ENCODE assay signal across 14 cellular contexts in the genomic region with DNA sequence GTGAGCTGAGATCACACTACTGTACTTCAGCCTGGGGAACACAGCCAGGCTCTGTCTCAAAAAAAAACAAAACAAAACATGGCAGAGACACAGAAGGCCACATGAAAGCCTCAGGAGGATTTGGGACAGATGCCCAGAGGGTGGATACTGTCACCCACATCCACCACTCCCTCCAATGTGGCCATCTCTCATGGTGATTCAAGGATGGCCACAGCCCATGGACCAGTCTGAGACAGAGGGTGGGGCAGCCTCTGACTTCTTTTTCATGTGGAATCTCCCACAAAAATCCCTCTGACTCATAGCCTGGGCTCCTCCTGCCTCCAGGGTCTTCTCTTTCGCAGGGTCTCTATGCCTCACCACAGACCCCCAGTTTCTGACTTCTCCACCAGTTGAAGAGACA. TPM values are rescaled to one million over a fixed set of nuclear protein-coding genes. Genes with fewer than 3 reads are reported as not detected.
A peak's percentile ranks its signal among the peaks of the same experiment; 100 is the strongest.
DNase-seq lines count a peak whose midpoint lies in the region; ATAC-seq, FAIRE-seq and TF ChIP-seq lines count a peak whose summit lies in the region.
"Had no signal": no experiment of that assay in that cellular context is flagged by ENCODE, and none has a peak within 500 bp of the region (broad histone marks: within the 10 kb centered on the region; RNA-seq: fewer than 3 reads in every experiment).

No MANE protein-coding gene starts in this region.

- no peak overlapping the region for H3K9ac ChIP-seq in astrocyte (ENCODE audit: low read length)

- no peaks in the 10 kb centered on the region for H3K9me3 ChIP-seq in astrocyte (ENCODE audit: insufficient read depth, low read depth, low read length)
- H3K9me3 ChIP-seq in CD8-positive, alpha-beta T cell (ENCODE audit: low read length): no peaks in the 10 kb centered on the region

- peaks cover 3% of the 10 kb centered on the region for H3K36me3 ChIP-seq in astrocyte (ENCODE audit: insufficient read depth, low read length)
- no peaks in the 10 kb centered on the region for H3K36me3 ChIP-seq in CD8-positive, alpha-beta T cell (ENCODE audit: insufficient read depth, low read length)

- CTCF ChIA-PET in CD8-positive, alpha-beta T cell (lab: Charles Lee): no interaction called here

- POLR2A ChIA-PET in CD8-positive, alpha-beta T cell (lab: Charles Lee): no interaction called here

- H3K36me3 Mint-ChIP-seq in astrocyte (ENCODE audit: low read depth, unreplicated experiment): peaks cover 17% of the 10 kb centered on the region
- H3K36me3 Mint-ChIP-seq in CD8-positive, alpha-beta T cell: no peaks in the 10 kb centered on the region
- H3K36me3 Mint-ChIP-seq: CD14-positive monocyte had no signal

- H3K27ac Mint-ChIP-seq in astrocyte (ENCODE audit: unreplicated experiment): no peak overlapping the region
- H3K27ac Mint-ChIP-seq in CD8-positive, alpha-beta T cell: no peak overlapping the region
- H3K27ac Mint-ChIP-seq: CD14-positive monocyte, T-helper 17 cell had no signal

- no peaks in the 10 kb centered on the region for H3K27me3 Mint-ChIP-seq in astrocyte (ENCODE audit: low read depth, unreplicated experiment)
- H3K27me3 Mint-ChIP-seq in CD8-positive, alpha-beta T cell (ENCODE audit: low read depth): no peaks in the 10 kb centered on the region
- H3K27me3 Mint-ChIP-seq: T-helper 17 cell had no signal

- H3K4me1 ChIP-seq in astrocyte (ENCODE audit: insufficient read depth, low read length): no peaks in the 10 kb centered on the region
- H3K4me1 ChIP-seq in CD8-positive, alpha-beta T cell (ENCODE audit: insufficient read depth, low read length): no peaks in the 10 kb centered on the region

- H3K4me1 Mint-ChIP-seq in astrocyte (ENCODE audit: low read depth, unreplicated experiment): peaks cover 4% of the 10 kb centered on the region
- no peaks in the 10 kb centered on the region for H3K4me1 Mint-ChIP-seq in CD8-positive, alpha-beta T cell (ENCODE audit: low read depth)
- H3K4me1 Mint-ChIP-seq: CD14-positive monocyte had no signal

- H3K79me2 ChIP-seq in astrocyte (ENCODE audit: insufficient read depth, low read length): no peaks in the 10 kb centered on the region

- peak; percentile 32 for ATAC-seq in HG02610 (IDR thresholded peaks at IDR 0.05; ENCODE audit: unreplicated experiment)
- no peak for ATAC-seq in CD8-positive, alpha-beta T cell
- no peak for ATAC-seq in HG02623 (IDR thresholded peaks at IDR 0.05; ENCODE audit: unreplicated experiment)
- ATAC-seq: T-helper 17 cell had no signal

- FAIRE-seq in astrocyte (lab: Jason Lieb, UNC): peak; percentile 69

- H3K9me3 Mint-ChIP-seq in astrocyte (ENCODE audit: unreplicated experiment): no peaks in the 10 kb centered on the region
- no peaks in the 10 kb centered on the region for H3K9me3 Mint-ChIP-seq in CD8-positive, alpha-beta T cell
- H3K9me3 Mint-ChIP-seq: CD14-positive monocyte had no signal

- intact Hi-C loops in CD8-positive, alpha-beta T cell (cut with DNase I, micrococcal nuclease): no loop called here

- no peak overlapping the region for H2AFZ ChIP-seq in astrocyte (ENCODE audit: low read depth, low read length)

- TF ChIP-seq CTCF in astrocyte (IDR thresholded peaks at IDR 0.05; ENCODE audit: insufficient read depth, low read depth, low read length): no peak
- no peak for TF ChIP-seq CTCF in CD8-positive, alpha-beta T cell (IDR thresholded peaks at IDR 0.05)

- H3K27ac ChIP-seq in astrocyte (ENCODE audit: low read depth, low read length): no peak overlapping the region
- no peak overlapping the region for H3K27ac ChIP-seq in CD8-positive, alpha-beta T cell (ENCODE audit: low read depth, low read length)

- H3K27me3 ChIP-seq in astrocyte (ENCODE audit: insufficient read depth, low read length): no peaks in the 10 kb centered on the region
- no peaks in the 10 kb centered on the region for H3K27me3 ChIP-seq in CD8-positive, alpha-beta T cell (ENCODE audit: insufficient read depth, low read length)

- no peak overlapping the region for H3K4me3 ChIP-seq in astrocyte (ENCODE audit: insufficient read depth, low read depth, low read length)
- H3K4me3 ChIP-seq in CD8-positive, alpha-beta T cell (ENCODE audit: low read depth, low read length): no peak overlapping the region

- H3K4me3 Mint-ChIP-seq in astrocyte (ENCODE audit: unreplicated experiment): no peak overlapping the region
- H3K4me3 Mint-ChIP-seq in CD8-positive, alpha-beta T cell: no peak overlapping the region
- H3K4me3 Mint-ChIP-seq: CD14-positive monocyte, T-helper 17 cell had no signal

- no peak overlapping the region for H3K4me2 ChIP-seq in astrocyte (ENCODE audit: low read length)

- peak; percentile 77 for DNase-seq in EH (ENCODE audit: low read depth)
- DNase-seq in astrocyte (ENCODE audit: low read depth): peak; percentile 82
- peak; percentile 92 for DNase-seq in myocyte (ENCODE audit: low read depth)
- DNase-seq in CD8-positive, alpha-beta T cell: no peak
- DNase-seq in stimulated activated CD4-positive, alpha-beta T cell treated with anti-CD3 and anti-CD28 coated beads, Interleukin-1b, Interleukin-23, amount 100 ng/mL, for 48 hours: no peak
- DNase-seq in activated CD4-positive, alpha-beta T cell treated with anti-CD3 and anti-CD28 coated beads for 48 hours: no peak
- DNase-seq: activated CD4-positive, alpha-beta T cell treated with anti-CD3 and anti-CD28 coated beads for 1 hour; activated T-cell treated with anti-CD3 and anti-CD28 coated beads, Interleukin-2, amount 50 U/mL, for 1 hour; DMS79 treated with DMSO at 0.1 percent for 48 hours; MV-4-11; T-helper 17 cell had no signal

- no peaks in the 10 kb centered on the region for H4K20me1 ChIP-seq in astrocyte (ENCODE audit: insufficient read depth, low read length)

RNA-seq across cellular contexts. Expression of a gene that starts 59.0 kb away (rescaled TPM):
- total RNA-seq in astrocyte (162 and 168 TPM in 2 replicates), myocyte (253 and 267 TPM in 2 replicates)
- 132 TPM for polyA plus RNA-seq in myocyte (2012)
- 100 to 1,000 TPM; 106 to 108 TPM for total RNA-seq in CD8-positive, alpha-beta T cell

Comparison
In these comparisons a context has a peak if more than half of its experiments do, and no peak if none do; other contexts are left out.
1. DNase-seq: peak in EH (single experiment), astrocyte (single experiment) and myocyte (single experiment); none in CD8-positive, alpha-beta T cell (0 of 7), stimulated activated CD4-positive, alpha-beta T cell treated with anti-CD3 and anti-CD28 coated beads, Interleukin-1b, Interleukin-23, amount 100 ng/mL, for 48 hours (single experiment) and activated CD4-positive, alpha-beta T cell treated with anti-CD3 and anti-CD28 coated beads for 48 hours (single experiment).